Comparison of ENCODE assay signal across 16 cellular contexts in genomic region chr2:131030478-131030971, GRCh38.
DNase-seq lines count a peak whose midpoint lies in the region; ATAC-seq, FAIRE-seq and TF ChIP-seq lines count a peak whose summit lies in the region.
"Had no signal": no experiment of that assay in that cellular context is flagged by ENCODE, and none has a peak within 500 bp of the region (broad histone marks: within the 10 kb centered on the region; RNA-seq: fewer than 3 reads in every experiment).

No MANE protein-coding gene starts in this region.

- no peak overlapping the region for H3K9ac ChIP-seq in HepG2 (ENCODE audit: insufficient read depth, low read depth, low read length)
- H3K9ac ChIP-seq: parathyroid adenoma had no signal

- POLR2A ChIA-PET in HepG2 (lab: Yijun Ruan, JAX): no interaction called here

- H3K27ac ChIP-seq in HepG2 (ENCODE audit: extremely low read length, insufficient read depth, low read length): no peak overlapping the region
- H3K27ac ChIP-seq in right lobe of liver: no peak overlapping the region
- no peak overlapping the region for H3K27ac ChIP-seq in caudate nucleus (ENCODE audit: low read depth, low read length)
- no peak overlapping the region for H3K27ac ChIP-seq in lung (ENCODE audit: low read depth in 1 of 2, low read length in 1 of 2)
- H3K27ac ChIP-seq: parathyroid adenoma, vagina, WERI-Rb-1 had no signal

- H3K79me2 ChIP-seq in HepG2 (ENCODE audit: insufficient read depth, low read length): no peaks in the 10 kb centered on the region
- H3K79me2 ChIP-seq: parathyroid adenoma had no signal

- FAIRE-seq in HepG2 (lab: Jason Lieb, UNC): no peak
- FAIRE-seq: astrocyte, keratinocyte had no signal

- no peak for TF ChIP-seq POLR2A in HepG2 (IDR thresholded peaks at IDR 0.05; ENCODE audit: insufficient read depth in 1 of 2, low read depth in 2 of 2, low read length in 2 of 2)
- no peak for TF ChIP-seq POLR2A in right lobe of liver (IDR thresholded peaks at IDR 0.05)

- TF ChIP-seq EP300 in HepG2 (IDR thresholded peaks at IDR 0.05; ENCODE audit: low read depth in 2 of 2, low read length in 2 of 2) (no peak), HepG2 (CRISPR knock-in tag; IDR thresholded peaks at IDR 0.05; ENCODE audit: borderline replicate concordance) (no peak)

- WGBS in HepG2 (ENCODE audit: low lambda C conversion rate): 16% methylated on average over 10 of the region's 13 CpGs
- WGBS in right lobe of liver (ENCODE audit: insufficient coverage, low coverage, low lambda C conversion rate, missing lambda C conversion rate): 39% methylated on average over 6 of the region's 13 CpGs
- WGBS in lung, 2 donors: 65 to 76% methylated on average over 13 of the region's 13 CpGs

- H3K9me3 ChIP-seq in HepG2 (ENCODE audit: low read length) (no peaks in the 10 kb centered on the region), right lobe of liver (no peaks in the 10 kb centered on the region), lung (ENCODE audit: control insufficient read depth in 2 of 2, insufficient read depth in 1 of 2, low read length in 1 of 2) (peaks cover 0 to 9% of the 10 kb centered on the region in 2 donors)
- H3K9me3 ChIP-seq: vagina had no signal

- DNase-seq in HepG2 (ENCODE audit: low spot score) (no peak), right lobe of liver (no peak), caudate nucleus (lab: John Stamatoyannopoulos, UW) (peak in 46 of 61 donors; percentile 12 to 75 (median 51)), lung (ENCODE audit: low spot score) (peak; percentile 28), NCI-H1092 (lab: John Stamatoyannopoulos, UW) (no peak), AG20443 (ENCODE audit: low spot score) (no peak), NCI-H524 (lab: John Stamatoyannopoulos, UW) (no peak), NCI-H1436 treated with DMSO at 0.1 percent for 48 hours (lab: John Stamatoyannopoulos, UW) (no peak)
- DNase-seq: activated effector memory CD4-positive, alpha-beta T cell treated with Interleukin-2 at 50 U/mL for 16 hours; NCI-H146; stimulated activated naive CD8-positive, alpha-beta T cell treated with anti-CD3 and anti-CD28 coated beads, Interleukin-15, Interleukin-2, amounts not matched to agents 100 U/mL and 50 U/mL, for 24 hours; WERI-Rb-1 had no signal

- CTCF ChIA-PET in HepG2 (lab: Yijun Ruan, JAX; ENCODE audit: low intra/inter-chr PET ratio, low total read pairs): no interaction called here

- ATAC-seq in HepG2 (peak; percentile 27), right lobe of liver (no peak), lung (ENCODE audit: insufficient read depth, low FRiP score) (no peak)
- ATAC-seq: stimulated activated naive CD8-positive, alpha-beta T cell treated with anti-CD3 and anti-CD28 coated beads, Interleukin-15, Interleukin-2, amounts not matched to agents 100 U/mL and 50 U/mL, for 24 hours had no signal

- TF ChIP-seq CTCF in HepG2 (CRISPR knock-in tag; IDR thresholded peaks at IDR 0.05) (0 out of 2 replicates have a peak, but pooled peaks have one; percentile 23), right lobe of liver (IDR thresholded peaks at IDR 0.05) (no peak), lung (IDR thresholded peaks at IDR 0.05; ENCODE audit: control extremely low read depth, extremely low read depth) (no peak)

- TF ChIP-seq RAD21 in HepG2 (CRISPR knock-in tag; IDR thresholded peaks at IDR 0.05): no peak

- in situ Hi-C loops in HepG2 (cut with HindIII; ENCODE audit: extremely low pct_ligation_motif_present, low pct_unique_long_range_greater_than_20kb): no loop called here

- no TSS peak for BruUV-seq in HepG2 (replicated peaks; lab: Mats Ljungman, UMichigan)

- H3K4me3 ChIP-seq in HepG2 (replicated peaks in 1 of 3; ENCODE audit: insufficient read depth in 1 of 3, low read depth in 2 of 3, low read length in 3 of 3) (no peak overlapping the region), right lobe of liver (no peak overlapping the region), lung (no peak overlapping the region)
- H3K4me3 ChIP-seq: vagina had no signal

- no peak overlapping the region for H3K4me2 ChIP-seq in HepG2 (ENCODE audit: low read depth, low read length)

- H3K36me3 ChIP-seq in HepG2 (replicated peaks in 1 of 2; ENCODE audit: control insufficient read depth in 1 of 2, insufficient read depth in 2 of 2, low read length in 2 of 2): no peaks in the 10 kb centered on the region
- no peaks in the 10 kb centered on the region for H3K36me3 ChIP-seq in right lobe of liver
- H3K36me3 ChIP-seq in lung (ENCODE audit: control insufficient read depth in 2 of 2, insufficient read depth in 2 of 2, low read length in 2 of 2): no peaks in the 10 kb centered on the region
- H3K36me3 ChIP-seq: vagina, WERI-Rb-1 had no signal

- no peak overlapping the region for H2AFZ ChIP-seq in HepG2 (ENCODE audit: low read length)
- H2AFZ ChIP-seq: parathyroid adenoma had no signal

- intact Hi-C loops in HepG2 (cut with micrococcal nuclease; ENCODE audit: unreplicated experiment) (no loop called here), right lobe of liver (cut with DNase I) (no loop called here)

- H3K4me1 ChIP-seq in HepG2 (ENCODE audit: insufficient read depth, low read length): 0 out of 2 replicates have a peak, but pooled peaks cover 5% of the 10 kb centered on the region
- no peaks in the 10 kb centered on the region for H3K4me1 ChIP-seq in right lobe of liver
- no peaks in the 10 kb centered on the region for H3K4me1 ChIP-seq in lung (ENCODE audit: control insufficient read depth in 2 of 2, insufficient read depth in 2 of 2, low read length in 2 of 2)
- H3K4me1 ChIP-seq: parathyroid adenoma had no signal

- H3K27me3 ChIP-seq in HepG2 (ENCODE audit: control insufficient read depth in 1 of 2, insufficient read depth in 2 of 2, low read length in 2 of 2) (peaks cover 12 to 54% of the 10 kb centered on the region in 2 experiments; a peak in 4 of 5 replicates), right lobe of liver (peaks cover 0 to 2% of the 10 kb centered on the region in 2 donors), lung (ENCODE audit: control insufficient read depth, insufficient read depth) (peaks cover 8% of the 10 kb centered on the region)
- H3K27me3 ChIP-seq: vagina had no signal

- no peaks in the 10 kb centered on the region for H4K20me1 ChIP-seq in HepG2 (ENCODE audit: insufficient read depth, low read length)

TF ChIP-seq in HepG2, 621 proteins besides CTCF, POLR2A, EP300 and RAD21:
- TF ChIP-seq NONO (IDR thresholded peaks at IDR 0.05) (no peak), NONO (CRISPR knock-in tag; conservative IDR thresholded peaks at IDR 0.05) (no peak)

Comparison
In these comparisons a context has a peak if more than half of its experiments do, and no peak if none do; other contexts are left out.
1. DNase-seq: peak in caudate nucleus (46 of 61) and lung (single experiment); none in HepG2 (single experiment), right lobe of liver (0 of 3), NCI-H1092 (single experiment), AG20443 (single experiment), NCI-H524 (0 of 2) and NCI-H1436 treated with DMSO at 0.1 percent for 48 hours (single experiment).